21 cellular contexts compared by ENCODE assay signal in the genomic region with DNA sequence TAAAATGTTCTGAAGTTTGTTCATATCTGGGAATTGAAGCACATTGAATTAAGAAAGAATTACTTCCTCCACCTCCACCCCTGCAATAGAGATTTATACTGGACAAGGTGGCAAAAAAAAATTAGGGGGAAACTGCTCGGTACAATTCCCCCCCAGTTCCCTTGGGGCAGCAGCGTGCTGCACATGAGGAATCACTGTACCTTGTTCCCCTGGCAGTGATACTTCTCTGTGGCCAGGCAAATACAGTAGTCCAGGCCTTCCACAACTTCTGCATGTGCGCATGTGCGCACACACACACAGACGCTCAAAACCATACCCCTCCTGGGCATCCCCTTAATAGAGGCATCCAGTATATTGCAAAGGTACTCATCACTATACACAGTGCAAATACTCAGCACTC.
DNase-seq lines count a peak whose midpoint lies in the region; TF ChIP-seq lines count a peak whose summit lies in the region.
"Had no signal": no experiment of that assay in that cellular context is flagged by ENCODE, and none has a peak within 500 bp of the region (broad histone marks: within the 10 kb centered on the region; RNA-seq: fewer than 3 reads in every experiment).

No MANE protein-coding gene starts in this region.

- no peaks in the 10 kb centered on the region for H3K27me3 Mint-ChIP-seq in nephron (ENCODE audit: low read depth)
- no peaks in the 10 kb centered on the region for H3K27me3 Mint-ChIP-seq in activated CD4-positive, alpha-beta memory T cell treated with anti-CD3 and anti-CD28 coated beads, Interleukin-2, amount 10 ng/mL, durations not matched to agents 7 days and 5 days
- H3K27me3 Mint-ChIP-seq: CD4-positive, CD25-positive, alpha-beta regulatory T cell had no signal

- no peak for DNase-seq in activated naive CD4-positive, alpha-beta T cell (lab: John Stamatoyannopoulos, UW)
- no peak for DNase-seq in activated CD8-positive, alpha-beta memory T cell treated with anti-CD3 and anti-CD28 coated beads for 24 hours
- no peak for DNase-seq in AG08395 (ENCODE audit: low spot score)
- no peak for DNase-seq in activated CD4-positive, alpha-beta memory T cell treated with anti-CD3 and anti-CD28 coated beads, Interleukin-2, amount 10 ng/mL, durations not matched to agents 7 days and 5 days
- DNase-seq: ACHN; CD4-positive, CD25-positive, alpha-beta regulatory T cell; COR-L47; DMS 273 treated with DMSO at 0.1 percent for 48 hours; GF-D8; HCEC 1CT; NCI-H2081 treated with DMSO at 0.1 percent for 48 hours; NCI-H226; NCI-H524; Peyer's patch had no signal

- peak overlapping the region; percentile 81 for H3K4me2 ChIP-seq in BLaER1
- peak overlapping the region in 9 of 11 experiments; percentile 29 to 76 (median 63); a peak in 17 of 22 replicates for H3K4me2 ChIP-seq in BLaER1 treated with 17β-estradiol and CSF1 and Interleukin-3, amounts not matched to agents 10 nM and 100 nM
- H3K4me2 ChIP-seq: GM23338, KMS-11 had no signal

- H3K36me3 ChIP-seq in BLaER1 = no peaks in the 10 kb centered on the region
- no peaks in the 10 kb centered on the region for H3K36me3 ChIP-seq in BLaER1 treated with 17β-estradiol and CSF1 and Interleukin-3, amounts not matched to agents 10 nM and 100 nM
- H3K36me3 ChIP-seq: Peyer's patch had no signal

- H3K9me3 ChIP-seq in BLaER1 = no peaks in the 10 kb centered on the region
- peaks cover 0 to under 1% (median 0%) of the 10 kb centered on the region in 11 experiments; a peak in 1 of 22 replicates for H3K9me3 ChIP-seq in BLaER1 treated with 17β-estradiol and CSF1 and Interleukin-3, amounts not matched to agents 10 nM and 100 nM (replicated peaks in 1 of 11)
- H3K9me3 ChIP-seq: Peyer's patch had no signal

- H3K27ac Mint-ChIP-seq in nephron = peak overlapping the region; percentile 23 to 41 (median 39)
- no peak overlapping the region for H3K27ac Mint-ChIP-seq in activated CD4-positive, alpha-beta memory T cell treated with anti-CD3 and anti-CD28 coated beads, Interleukin-2, amount 10 ng/mL, durations not matched to agents 7 days and 5 days
- H3K27ac Mint-ChIP-seq: GM23338 had no signal

- POLR2A ChIA-PET in activated CD4-positive, alpha-beta memory T cell treated with anti-CD3 and anti-CD28 coated beads, Interleukin-2, amount 10 ng/mL, durations not matched to agents 7 days and 5 days (lab: Charles Lee) = no interaction called here

- H3K9ac ChIP-seq in BLaER1 = no peak overlapping the region
- H3K9ac ChIP-seq in BLaER1 treated with 17β-estradiol and CSF1 and Interleukin-3, amounts not matched to agents 10 nM and 100 nM = no peak overlapping the region
- H3K9ac ChIP-seq: KMS-11 had no signal

- H3K9me3 Mint-ChIP-seq in nephron = no peaks in the 10 kb centered on the region
- H3K9me3 Mint-ChIP-seq in activated CD4-positive, alpha-beta memory T cell treated with anti-CD3 and anti-CD28 coated beads, Interleukin-2, amount 10 ng/mL, durations not matched to agents 7 days and 5 days = no peaks in the 10 kb centered on the region
- H3K9me3 Mint-ChIP-seq: GM23338 had no signal

- peaks cover 68% of the 10 kb centered on the region for H3K4me1 ChIP-seq in BLaER1
- H3K4me1 ChIP-seq in BLaER1 treated with 17β-estradiol and CSF1 and Interleukin-3, amounts not matched to agents 10 nM and 100 nM = peaks cover 0 to 68% (median 59%) of the 10 kb centered on the region in 10 experiments; a peak in 18 of 20 replicates

- H3K27ac ChIP-seq in BLaER1 (no peak overlapping the region), VCaP (0 out of 2 replicates have a peak overlapping the region, but pooled peaks have one; percentile 3)
- H3K27ac ChIP-seq in BLaER1 treated with 17β-estradiol and CSF1 and Interleukin-3, amounts not matched to agents 10 nM and 100 nM = no peak overlapping the region
- H3K27ac ChIP-seq: HL-60, KMS-11 had no signal

- TF ChIP-seq CTCF in VCaP (conservative IDR thresholded peaks at IDR 0.05) (no peak), nephron (IDR thresholded peaks at IDR 0.05; ENCODE audit: unreplicated experiment in 3 of 3) (no peak)

- no peaks in the 10 kb centered on the region for H3K36me3 Mint-ChIP-seq in nephron (ENCODE audit: low read depth)
- no peaks in the 10 kb centered on the region for H3K36me3 Mint-ChIP-seq in activated CD4-positive, alpha-beta memory T cell treated with anti-CD3 and anti-CD28 coated beads, Interleukin-2, amount 10 ng/mL, durations not matched to agents 7 days and 5 days (ENCODE audit: low read depth)

- H3K4me1 Mint-ChIP-seq in nephron = peaks cover 56% of the 10 kb centered on the region
- no peaks in the 10 kb centered on the region for H3K4me1 Mint-ChIP-seq in activated CD4-positive, alpha-beta memory T cell treated with anti-CD3 and anti-CD28 coated beads, Interleukin-2, amount 10 ng/mL, durations not matched to agents 7 days and 5 days

- H3K27me3 ChIP-seq in BLaER1 = no peaks in the 10 kb centered on the region
- H3K27me3 ChIP-seq in BLaER1 treated with 17β-estradiol and CSF1 and Interleukin-3, amounts not matched to agents 10 nM and 100 nM = peaks cover 0 to 19% (median 6%) of the 10 kb centered on the region in 11 experiments; a peak in 9 of 22 replicates
- H3K27me3 ChIP-seq: Peyer's patch had no signal

- no peak overlapping the region for H3K4me3 Mint-ChIP-seq in nephron
- H3K4me3 Mint-ChIP-seq in activated CD4-positive, alpha-beta memory T cell treated with anti-CD3 and anti-CD28 coated beads, Interleukin-2, amount 10 ng/mL, durations not matched to agents 7 days and 5 days = no peak overlapping the region
- H3K4me3 Mint-ChIP-seq: CD4-positive, CD25-positive, alpha-beta regulatory T cell; GM23338 had no signal

- no peaks in the 10 kb centered on the region for H4K20me1 ChIP-seq in BLaER1
- H4K20me1 ChIP-seq in BLaER1 treated with 17β-estradiol and CSF1 and Interleukin-3, amounts not matched to agents 10 nM and 100 nM = peaks cover 0 to 26% (median 0%) of the 10 kb centered on the region in 11 experiments; a peak in 5 of 22 replicates

- CTCF ChIA-PET in activated CD4-positive, alpha-beta memory T cell treated with anti-CD3 and anti-CD28 coated beads, Interleukin-2, amount 10 ng/mL, durations not matched to agents 7 days and 5 days (lab: Charles Lee) = no interaction called here

- no peak overlapping the region for H3K4me3 ChIP-seq in BLaER1
- H3K4me3 ChIP-seq in BLaER1 treated with 17β-estradiol and CSF1 and Interleukin-3, amounts not matched to agents 10 nM and 100 nM = no peak overlapping the region
- H3K4me3 ChIP-seq: GM23338, Peyer's patch had no signal
